16 cellular contexts compared by ENCODE assay signal in the genomic region with DNA sequence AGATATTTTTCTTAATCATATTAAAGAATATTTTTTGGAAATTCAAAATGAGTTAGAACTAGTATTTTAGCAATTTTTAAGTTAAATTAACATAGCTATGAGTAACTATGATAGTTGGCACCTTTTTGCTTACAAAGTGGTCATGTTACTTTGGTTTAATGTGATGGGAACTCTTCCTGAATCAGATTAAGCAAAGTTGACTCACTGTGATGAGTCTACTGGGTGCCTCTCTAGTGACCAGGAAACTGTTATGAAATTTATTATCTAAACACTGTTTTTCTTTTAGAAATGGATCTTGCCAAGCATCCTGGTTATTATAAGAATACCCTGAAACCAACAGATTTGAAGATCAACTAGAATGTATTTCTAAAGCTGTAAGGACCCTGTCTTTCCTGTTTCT.
DNase-seq lines count a peak whose midpoint lies in the region; FAIRE-seq and TF ChIP-seq lines count a peak whose summit lies in the region.
"Had no signal": no experiment of that assay in that cellular context is flagged by ENCODE, and none has a peak within 500 bp of the region (broad histone marks: within the 10 kb centered on the region; RNA-seq: fewer than 3 reads in every experiment).

No MANE protein-coding gene starts in this region.

- CTCF ChIA-PET in mammary epithelial cell (lab: Charles Lee; ENCODE audit: low non-redundant PET) (no interaction called here), SK-N-SH (lab: Yijun Ruan, JAX) (no interaction called here)

- DNase-seq in ELR (ENCODE audit: low read depth) (peak; percentile 61), NCI-H226 (peak; percentile 5), mammary epithelial cell (peak; percentile 61), frontal cortex (ENCODE audit: low spot score in 2 of 2) (no peak), RPMI8226 (no peak), SK-N-SH (no peak), H4 (ENCODE audit: low spot score) (no peak)
- DNase-seq: GDM1, GM23248, NCI-H1417, NCI-H187, NCI-H446 treated with DMSO at 0.1 percent for 48 hours, NCI-H69 had no signal

- FAIRE-seq in frontal cortex (lab: Jason Lieb, UNC) = peak; percentile 60
- FAIRE-seq: A204.1, GM18507 had no signal

- no peak overlapping the region for H3K27ac ChIP-seq in mammary epithelial cell (ENCODE audit: insufficient read depth, low read depth, low read length)
- no peak overlapping the region for H3K27ac ChIP-seq in SK-N-SH (ENCODE audit: low read depth in 2 of 2, low read length in 1 of 2)
- H3K27ac ChIP-seq: C4-2B, GM23248 had no signal

- TF ChIP-seq CTCF in mammary epithelial cell (conservative IDR thresholded peaks at IDR 0.05 in 1 of 2, IDR thresholded peaks at IDR 0.05 in 1 of 2; ENCODE audit: extremely low read depth in 1 of 2, insufficient read depth in 1 of 2, low read depth in 1 of 2, low read length in 2 of 2) (no peak), SK-N-SH (IDR thresholded peaks at IDR 0.05) (no peak)

- H3K4me1 ChIP-seq in mammary epithelial cell (ENCODE audit: insufficient read depth, low read length) = no peaks in the 10 kb centered on the region
- H3K4me1 ChIP-seq in SK-N-SH (ENCODE audit: control insufficient read depth in 1 of 2, insufficient read depth in 2 of 2, low read depth in 1 of 2, low read length in 1 of 2) = no peaks in the 10 kb centered on the region

- no peak for TF ChIP-seq RAD21 in SK-N-SH (IDR thresholded peaks at IDR 0.05; ENCODE audit: low read length)

- BruUV-seq in mammary epithelial cell (replicated peaks; lab: Mats Ljungman, UMichigan) = no TSS peak

- H2AFZ ChIP-seq in mammary epithelial cell (ENCODE audit: low read depth, low read length) (no peak overlapping the region), SK-N-SH (ENCODE audit: low read depth) (no peak overlapping the region)
- H2AFZ ChIP-seq: GM23248 had no signal

- POLR2A ChIA-PET in SK-N-SH (lab: Yijun Ruan, JAX) = no interaction called here

- dilution Hi-C loops in mammary epithelial cell (cut with HindIII; ENCODE audit: low sequenced_read_pairs) = no loop called here

- no peaks in the 10 kb centered on the region for H3K9me2 ChIP-seq in SK-N-SH

- TF ChIP-seq EP300 in SK-N-SH (IDR thresholded peaks at IDR 0.05; ENCODE audit: borderline replicate concordance in 1 of 2, low read depth in 1 of 2, low read length in 1 of 2) = no peak

- H4K20me1 ChIP-seq in mammary epithelial cell (ENCODE audit: insufficient read depth, low read length) = no peaks in the 10 kb centered on the region
- H4K20me1 ChIP-seq in SK-N-SH (ENCODE audit: insufficient read depth) = no peaks in the 10 kb centered on the region

- no peak overlapping the region for H3K4me2 ChIP-seq in mammary epithelial cell (ENCODE audit: insufficient read depth, low read depth, low read length)
- no peak overlapping the region for H3K4me2 ChIP-seq in SK-N-SH

- H3K79me2 ChIP-seq in mammary epithelial cell (ENCODE audit: insufficient read depth, low read length) (no peaks in the 10 kb centered on the region), SK-N-SH (ENCODE audit: insufficient read depth) (no peaks in the 10 kb centered on the region)

- H3K27me3 ChIP-seq in mammary epithelial cell (ENCODE audit: insufficient read depth, low read length) (no peaks in the 10 kb centered on the region), SK-N-SH (ENCODE audit: insufficient read depth) (no peaks in the 10 kb centered on the region)

- no peaks in the 10 kb centered on the region for H3F3A ChIP-seq in SK-N-SH (replicated peaks; ENCODE audit: insufficient read depth)

- H3K9ac ChIP-seq in mammary epithelial cell (ENCODE audit: insufficient read depth, low read length) = no peak overlapping the region
- no peak overlapping the region for H3K9ac ChIP-seq in SK-N-SH
- H3K9ac ChIP-seq: GM23248 had no signal

- in situ Hi-C loops in mammary epithelial cell (cut with MboI; ENCODE audit: low sequenced_read_pairs in 2 of 2) = no loop called here

- H3K36me3 ChIP-seq in mammary epithelial cell (ENCODE audit: insufficient read depth, low read length) (no peaks in the 10 kb centered on the region), SK-N-SH (replicated peaks in 1 of 2; ENCODE audit: control insufficient read depth in 1 of 2, insufficient read depth in 2 of 2, low read length in 1 of 2) (no peaks in the 10 kb centered on the region)

- H3K9me3 ChIP-seq in mammary epithelial cell (replicated peaks; ENCODE audit: insufficient read depth, low read length) (peaks cover 10% of the 10 kb centered on the region), SK-N-SH (no peaks in the 10 kb centered on the region)

- intact Hi-C loops in mammary epithelial cell (cut with micrococcal nuclease) = no loop called here

- H3K4me3 ChIP-seq in mammary epithelial cell (replicated peaks in 1 of 3; ENCODE audit: insufficient read depth in 1 of 3, low read depth in 2 of 3, low read length in 3 of 3) (no peak overlapping the region), SK-N-SH (ENCODE audit: low read depth in 2 of 2, low read length in 1 of 2) (no peak overlapping the region)
- H3K4me3 ChIP-seq: GM23248 had no signal

TF ChIP-seq in SK-N-SH, 30 proteins besides CTCF, POLR2A, EP300 and RAD21:
- no peak for TF ChIP-seq SIN3A (IDR thresholded peaks at IDR 0.05; ENCODE audit: borderline replicate concordance, low read depth, low read length)
- TF ChIP-seq JUND (IDR thresholded peaks at IDR 0.05) = no peak
- no peak for TF ChIP-seq SMC3 (IDR thresholded peaks at IDR 0.05; ENCODE audit: low read depth, low read length)
- no peak for TF ChIP-seq GABPA (IDR thresholded peaks at IDR 0.05; ENCODE audit: low read depth)
- TF ChIP-seq TAF1 (IDR thresholded peaks at IDR 0.05; ENCODE audit: borderline replicate concordance, low read depth, low read length) = no peak
- TF ChIP-seq FOSL2 (IDR thresholded peaks at IDR 0.05; ENCODE audit: borderline replicate concordance, low read depth) = no peak
- no peak for TF ChIP-seq TEAD4 (IDR thresholded peaks at IDR 0.05; ENCODE audit: borderline replicate concordance, insufficient read depth)
- no peak for TF ChIP-seq NRF1 (IDR thresholded peaks at IDR 0.05; ENCODE audit: low read depth, low read length)
- no peak for TF ChIP-seq RXRA (IDR thresholded peaks at IDR 0.05; ENCODE audit: borderline replicate concordance, low read depth)
- TF ChIP-seq, protein P1, sequence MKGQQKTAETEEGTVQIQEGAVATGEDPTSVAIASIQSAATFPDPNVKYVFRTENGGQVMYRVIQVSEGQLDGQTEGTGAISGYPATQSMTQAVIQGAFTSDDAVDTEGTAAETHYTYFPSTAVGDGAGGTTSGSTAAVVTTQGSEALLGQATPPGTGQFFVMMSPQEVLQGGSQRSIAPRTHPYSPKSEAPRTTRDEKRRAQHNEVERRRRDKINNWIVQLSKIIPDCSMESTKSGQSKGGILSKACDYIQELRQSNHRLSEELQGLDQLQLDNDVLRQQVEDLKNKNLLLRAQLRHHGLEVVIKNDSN (IDR thresholded peaks at IDR 0.05; ENCODE audit: borderline replicate concordance, low read depth) = no peak
- no peak for TF ChIP-seq POLR2AphosphoS5 (IDR thresholded peaks at IDR 0.05; ENCODE audit: low read depth, low read length)
- TF ChIP-seq, protein P2, sequence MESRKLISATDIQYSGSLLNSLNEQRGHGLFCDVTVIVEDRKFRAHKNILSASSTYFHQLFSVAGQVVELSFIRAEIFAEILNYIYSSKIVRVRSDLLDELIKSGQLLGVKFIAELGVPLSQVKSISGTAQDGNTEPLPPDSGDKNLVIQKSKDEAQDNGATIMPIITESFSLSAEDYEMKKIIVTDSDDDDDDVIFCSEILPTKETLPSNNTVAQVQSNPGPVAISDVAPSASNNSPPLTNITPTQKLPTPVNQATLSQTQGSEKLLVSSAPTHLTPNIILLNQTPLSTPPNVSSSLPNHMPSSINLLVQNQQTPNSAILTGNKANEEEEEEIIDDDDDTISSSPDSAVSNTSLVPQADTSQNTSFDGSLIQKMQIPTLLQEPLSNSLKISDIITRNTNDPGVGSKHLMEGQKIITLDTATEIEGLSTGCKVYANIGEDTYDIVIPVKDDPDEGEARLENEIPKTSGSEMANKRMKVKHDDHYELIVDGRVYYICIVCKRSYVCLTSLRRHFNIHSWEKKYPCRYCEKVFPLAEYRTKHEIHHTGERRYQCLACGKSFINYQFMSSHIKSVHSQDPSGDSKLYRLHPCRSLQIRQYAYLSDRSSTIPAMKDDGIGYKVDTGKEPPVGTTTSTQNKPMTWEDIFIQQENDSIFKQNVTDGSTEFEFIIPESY (IDR thresholded peaks at IDR 0.05; ENCODE audit: borderline replicate concordance, low read depth) = no peak

Comparison
In these comparisons a context has a peak if more than half of its experiments do, and no peak if none do; other contexts are left out.
1. DNase-seq: peak in ELR (single experiment), NCI-H226 (single experiment) and mammary epithelial cell (single experiment); none in frontal cortex (0 of 2), RPMI8226 (single experiment), SK-N-SH (single experiment) and H4 (single experiment).